13 cellular contexts compared by ENCODE assay signal in the genomic region with DNA sequence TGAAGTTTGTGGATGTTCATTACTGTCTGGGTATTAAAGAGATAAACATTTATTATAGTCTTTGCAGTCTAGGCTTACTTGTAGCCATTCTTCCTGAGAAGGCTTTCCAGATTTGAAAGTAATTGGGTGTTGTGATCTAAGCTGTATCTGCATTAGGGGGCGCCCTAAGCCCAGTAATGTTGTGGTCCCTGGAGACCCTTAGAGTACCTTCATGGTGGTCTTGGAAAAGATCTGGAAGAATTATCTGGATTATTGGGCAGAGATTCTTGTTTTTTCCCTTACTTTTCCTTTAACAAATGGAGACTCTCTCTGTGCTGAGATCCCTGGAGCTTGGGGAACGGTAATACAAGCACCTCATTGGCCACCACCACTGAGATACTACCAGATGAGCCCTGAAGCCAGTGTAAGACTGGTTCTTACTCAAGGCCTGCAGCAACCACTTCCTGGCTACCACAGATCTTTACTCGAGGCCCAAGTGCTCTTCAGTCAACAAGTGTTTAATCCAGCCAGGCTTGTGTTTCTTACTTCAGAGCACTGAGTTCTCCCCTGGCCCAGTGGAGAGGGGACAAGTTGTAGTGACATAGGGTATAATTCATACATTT.
A peak's percentile ranks its signal among the peaks of the same experiment; 100 is the strongest.
DNase-seq lines count a peak whose midpoint lies in the region; ATAC-seq, FAIRE-seq and TF ChIP-seq lines count a peak whose summit lies in the region.
"Had no signal": no experiment of that assay in that cellular context is flagged by ENCODE, and none has a peak within 500 bp of the region (broad histone marks: within the 10 kb centered on the region; RNA-seq: fewer than 3 reads in every experiment).

No MANE protein-coding gene starts in this region.

- H3K36me3 ChIP-seq in SK-N-MC (ENCODE audit: insufficient read depth, low read length) (no peaks in the 10 kb centered on the region), esophagus muscularis mucosa (no peaks in the 10 kb centered on the region)
- H3K36me3 ChIP-seq: HAP-1 had no signal

- no peaks in the 10 kb centered on the region for H3K27me3 ChIP-seq in esophagus muscularis mucosa

- H3K9ac ChIP-seq in SK-N-MC (ENCODE audit: insufficient read length) = no peak overlapping the region

- intact Hi-C loops in esophagus muscularis mucosa (cut with DNase I) = no loop called here

- ATAC-seq in GM18909 (IDR thresholded peaks at IDR 0.05; ENCODE audit: poor library complexity, unreplicated experiment) = peak; percentile 44
- no peak for ATAC-seq in HG03097 (IDR thresholded peaks at IDR 0.05; ENCODE audit: low FRiP score, unreplicated experiment)

- H3K4me1 ChIP-seq in esophagus muscularis mucosa = no peaks in the 10 kb centered on the region
- H3K4me1 ChIP-seq: HAP-1 had no signal

- no peak overlapping the region for H3K4me3 ChIP-seq in AG04449 (ENCODE audit: low read depth, low read length)
- H3K4me3 ChIP-seq in SK-N-MC = no peak overlapping the region
- no peak overlapping the region for H3K4me3 ChIP-seq in esophagus muscularis mucosa
- H3K4me3 ChIP-seq: HAP-1 had no signal

- FAIRE-seq in H54 (lab: Jason Lieb, UNC) = no peak

- H3K27ac ChIP-seq in SK-N-MC (no peak overlapping the region), esophagus muscularis mucosa (replicated peaks in 1 of 4) (no peak overlapping the region)

- TF ChIP-seq POLR2A in H54 (IDR thresholded peaks at IDR 0.05; ENCODE audit: low read depth, low read length) (no peak), esophagus muscularis mucosa (IDR thresholded peaks at IDR 0.05; ENCODE audit: low read depth) (no peak)

- TF ChIP-seq CTCF in AG04449 (IDR thresholded peaks at IDR 0.05; ENCODE audit: insufficient read depth, low read length, missing control alignments) (peak; percentile 7), glutamatergic neuron (IDR thresholded peaks at IDR 0.05; ENCODE audit: partially characterized antibody, unreplicated experiment) (no peak), esophagus muscularis mucosa (IDR thresholded peaks at IDR 0.05) (peak in 1 of 3 experiments; percentile 6)

- H3K9me3 Mint-ChIP-seq in glutamatergic neuron (ENCODE audit: unreplicated experiment) = no peaks in the 10 kb centered on the region

- POLR2A ChIA-PET in AG04449 (lab: Yijun Ruan, JAX) = no interaction called here

- H3K9me3 ChIP-seq in SK-N-MC (ENCODE audit: low read depth, low read length) = no peaks in the 10 kb centered on the region; the same call in 1 of the 2 replicates
- H3K9me3 ChIP-seq in esophagus muscularis mucosa = no peaks in the 10 kb centered on the region
- H3K9me3 ChIP-seq: HAP-1 had no signal

- H3K27ac Mint-ChIP-seq in glutamatergic neuron (ENCODE audit: unreplicated experiment) = no peak overlapping the region
- H3K27ac Mint-ChIP-seq: CD4-positive, alpha-beta T cell had no signal

- no peak overlapping the region for H3K4me3 Mint-ChIP-seq in glutamatergic neuron (ENCODE audit: unreplicated experiment)
- H3K4me3 Mint-ChIP-seq: CD4-positive, alpha-beta T cell had no signal

- H3K4me1 Mint-ChIP-seq in glutamatergic neuron (ENCODE audit: low read depth, unreplicated experiment) = no peaks in the 10 kb centered on the region

- no peaks in the 10 kb centered on the region for H3K27me3 Mint-ChIP-seq in glutamatergic neuron (ENCODE audit: unreplicated experiment)
- H3K27me3 Mint-ChIP-seq: CD4-positive, alpha-beta T cell had no signal

- CTCF ChIA-PET in AG04449 (lab: Yijun Ruan, JAX) = interaction anchor here (1.0 to 3.4 kb wide), 3 partner anchors 107 to 290 kb away, joined by 3 to 18 read pairs (median 4); no protein-coding TSS in a partner anchor

- DNase-seq in AG04449 (ENCODE audit: low read depth, low spot score) (no peak), SK-N-MC (ENCODE audit: low read depth, low spot score) (peak; percentile 1), glutamatergic neuron (peak; percentile 28), NCI-H1048 (lab: John Stamatoyannopoulos, UW) (no peak), H54 (ENCODE audit: insufficient read length, low spot score) (no peak), esophagus muscularis mucosa (ENCODE audit: extremely low spot score) (no peak)
- DNase-seq: CD4-positive, alpha-beta T cell; kidney glomerular epithelial cell; retina; stimulated activated CD8-positive, alpha-beta memory T cell treated with anti-CD3 and anti-CD28 coated beads, Interleukin-4, amount 100 ng/mL, for 48 hours had no signal

- H3K36me3 Mint-ChIP-seq in glutamatergic neuron (ENCODE audit: unreplicated experiment) = no peaks in the 10 kb centered on the region

- whole genome bisulfite sequencing in esophagus muscularis mucosa = 31% methylated on average over 3 of the region's 3 CpGs

- TF ChIP-seq EP300 in esophagus muscularis mucosa (IDR thresholded peaks at IDR 0.05) = no peak

Comparison
In these comparisons a context has a peak if more than half of its experiments do, and no peak if none do; other contexts are left out.
1. DNase-seq: peak in SK-N-MC (single experiment) and glutamatergic neuron (single experiment); none in AG04449 (single experiment), NCI-H1048 (single experiment), H54 (single experiment) and esophagus muscularis mucosa (single experiment).